Comparison of ENCODE assay signal across 7 cellular contexts in the genomic region with DNA sequence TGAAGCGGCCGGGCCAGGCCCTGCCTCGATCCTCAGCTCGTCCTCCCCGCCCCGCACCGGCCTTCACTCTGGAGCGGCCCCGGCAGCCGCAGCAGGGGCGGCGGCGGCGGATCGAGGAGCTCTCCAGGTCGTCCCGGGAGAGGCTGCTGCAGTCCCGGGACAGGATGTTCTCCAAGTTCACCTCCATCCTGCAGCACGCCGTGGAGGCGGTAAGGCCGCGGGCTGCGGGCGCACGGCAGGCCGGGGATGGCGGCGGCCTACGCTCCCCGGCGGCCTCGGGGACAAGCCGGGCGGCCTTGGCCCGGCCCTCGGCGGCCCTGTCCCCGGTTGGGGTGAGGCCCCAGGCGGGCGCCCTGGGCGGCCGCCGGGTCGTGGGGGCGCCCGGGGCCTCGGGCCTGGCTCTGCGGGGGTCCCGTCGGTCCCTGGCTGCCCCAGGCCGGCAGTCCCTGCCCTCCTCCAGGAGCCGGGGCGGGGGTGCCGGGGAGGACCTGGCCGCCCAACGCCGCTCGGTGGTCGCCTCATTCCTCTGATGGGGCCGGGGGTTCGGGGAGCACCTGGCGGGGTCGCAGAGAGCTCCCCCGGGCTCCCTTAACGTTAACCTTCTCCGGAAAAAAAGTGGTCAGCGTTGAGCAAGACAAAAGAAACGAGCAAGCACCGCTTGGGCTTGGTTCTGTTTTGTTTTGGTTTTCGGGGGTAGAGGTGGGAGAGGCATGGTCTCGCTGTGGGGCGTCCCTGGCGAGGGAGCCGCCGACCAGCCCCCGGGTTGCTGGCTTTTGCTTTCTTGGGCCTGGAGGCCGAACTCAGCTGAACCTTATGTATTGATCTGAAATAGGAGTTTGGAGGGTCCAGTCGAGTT. TPM values are rescaled to one million over a fixed set of nuclear protein-coding genes. Genes with fewer than 3 reads are reported as not detected.
DNase-seq lines count a peak whose midpoint lies in the region; ATAC-seq and TF ChIP-seq lines count a peak whose summit lies in the region.

No MANE protein-coding gene starts in this region.

- H4K5ac ChIP-seq in mesendoderm (ENCODE audit: low read length), result no peak overlapping the region

- no peaks in the 10 kb centered on the region for H3K79me1 ChIP-seq in mesendoderm (ENCODE audit: low read length)

- peaks cover 19% of the 10 kb centered on the region for H3K36me3 Mint-ChIP-seq in activated CD4-positive, alpha-beta T cell treated with anti-CD3 and anti-CD28 coated beads, Interleukin-2, amount 10 ng/mL, durations not matched to agents 7 days and 5 days (ENCODE audit: low read depth)
- H3K36me3 Mint-ChIP-seq in effector memory CD8-positive, alpha-beta T cell (ENCODE audit: insufficient read depth), result peaks cover 18% of the 10 kb centered on the region
- H3K36me3 Mint-ChIP-seq in stimulated activated naive B cell treated with anti-CD40 and anti-IgM and Interleukin-4, amounts not matched to agents 10 μg/mL and 1 μg/mL and 100 μg/mL, for 72 hours, result peaks cover 4 to 5% of the 10 kb centered on the region in 2 donors

- no peak for TF ChIP-seq CTCF in GM12865 (IDR thresholded peaks at IDR 0.05; ENCODE audit: insufficient read depth, low read depth, low read length, missing control alignments)

- POLR2A ChIA-PET in activated CD4-positive, alpha-beta T cell treated with anti-CD3 and anti-CD28 coated beads, Interleukin-2, amount 10 ng/mL, durations not matched to agents 7 days and 5 days (lab: Charles Lee), result interaction anchor here (0.5 kb wide), 1 partner anchor 19 kb away, joined by 5 read pairs; no protein-coding TSS in a partner anchor

- H3K27me3 Mint-ChIP-seq in activated CD4-positive, alpha-beta T cell treated with anti-CD3 and anti-CD28 coated beads, Interleukin-2, amount 10 ng/mL, durations not matched to agents 7 days and 5 days, result peaks cover 14% of the 10 kb centered on the region
- no peaks in the 10 kb centered on the region for H3K27me3 Mint-ChIP-seq in effector memory CD8-positive, alpha-beta T cell
- no peaks in the 10 kb centered on the region for H3K27me3 Mint-ChIP-seq in stimulated activated naive B cell treated with anti-CD40 and anti-IgM and Interleukin-4, amounts not matched to agents 10 μg/mL and 1 μg/mL and 100 μg/mL, for 72 hours

- H4K8ac ChIP-seq in mesendoderm (ENCODE audit: low read depth, low read length), result peak overlapping the region; percentile 56

- H3K4me3 Mint-ChIP-seq in activated CD4-positive, alpha-beta T cell treated with anti-CD3 and anti-CD28 coated beads, Interleukin-2, amount 10 ng/mL, durations not matched to agents 7 days and 5 days, result peak overlapping the region; percentile 96
- H3K4me3 Mint-ChIP-seq in effector memory CD8-positive, alpha-beta T cell, result peak overlapping the region; percentile 95 to 98
- peak overlapping the region; percentile 89 to 91 for H3K4me3 Mint-ChIP-seq in stimulated activated naive B cell treated with anti-CD40 and anti-IgM and Interleukin-4, amounts not matched to agents 10 μg/mL and 1 μg/mL and 100 μg/mL, for 72 hours

- peak overlapping the region; percentile 94 for H3K27ac Mint-ChIP-seq in activated CD4-positive, alpha-beta T cell treated with anti-CD3 and anti-CD28 coated beads, Interleukin-2, amount 10 ng/mL, durations not matched to agents 7 days and 5 days
- peak overlapping the region; percentile 96 to 99 for H3K27ac Mint-ChIP-seq in effector memory CD8-positive, alpha-beta T cell
- peak overlapping the region; percentile 96 for H3K27ac Mint-ChIP-seq in stimulated activated naive B cell treated with anti-CD40 and anti-IgM and Interleukin-4, amounts not matched to agents 10 μg/mL and 1 μg/mL and 100 μg/mL, for 72 hours

- H3K4me3 ChIP-seq in GM12865 (ENCODE audit: low read depth, low read length) (peak overlapping the region; percentile 76), mesendoderm (ENCODE audit: low read length) (peak overlapping the region; percentile 81)
- H3K4me3 ChIP-seq in Jurkat, Clone E6-1 (ENCODE audit: low read length), result peak overlapping the region; percentile 86

- no peaks in the 10 kb centered on the region for H3K4me1 ChIP-seq in mesendoderm (ENCODE audit: control insufficient read depth, low read depth, low read length)

- H3K18ac ChIP-seq in mesendoderm (ENCODE audit: low read length), result peak overlapping the region; percentile 98

- H3K9me3 Mint-ChIP-seq in activated CD4-positive, alpha-beta T cell treated with anti-CD3 and anti-CD28 coated beads, Interleukin-2, amount 10 ng/mL, durations not matched to agents 7 days and 5 days, result peaks cover 2% of the 10 kb centered on the region
- H3K9me3 Mint-ChIP-seq in effector memory CD8-positive, alpha-beta T cell, result no peaks in the 10 kb centered on the region
- no peaks in the 10 kb centered on the region for H3K9me3 Mint-ChIP-seq in stimulated activated naive B cell treated with anti-CD40 and anti-IgM and Interleukin-4, amounts not matched to agents 10 μg/mL and 1 μg/mL and 100 μg/mL, for 72 hours

- DNase-seq in GM12865 (ENCODE audit: low read depth), result peak; percentile 66
- DNase-seq in Jurkat, Clone E6-1 (ENCODE audit: low read depth, low spot score), result no peak
- peak; percentile 32 for DNase-seq in activated CD4-positive, alpha-beta T cell treated with anti-CD3 and anti-CD28 coated beads, Interleukin-2, amount 10 ng/mL, durations not matched to agents 7 days and 5 days
- DNase-seq in effector memory CD8-positive, alpha-beta T cell, result peak; percentile 23 to 47 (median 46)
- DNase-seq in mesendoderm, result peak; percentile 71
- peak; percentile 18 for DNase-seq in stimulated activated naive B cell treated with anti-CD40 and anti-IgM and Interleukin-4, amounts not matched to agents 10 μg/mL and 1 μg/mL and 100 μg/mL, for 72 hours

- H3K4me2 ChIP-seq in mesendoderm (ENCODE audit: low read length), result peak overlapping the region; percentile 89

- ATAC-seq in GM21723 (IDR thresholded peaks at IDR 0.05; ENCODE audit: unreplicated experiment), result peak; percentile 47
- peak; percentile 53 for ATAC-seq in effector memory CD8-positive, alpha-beta T cell (replicated peaks)
- peak; percentile 71 to 74 for ATAC-seq in stimulated activated naive B cell treated with anti-CD40 and anti-IgM and Interleukin-4, amounts not matched to agents 10 μg/mL and 1 μg/mL and 100 μg/mL, for 72 hours (replicated peaks)

- H3K56ac ChIP-seq in mesendoderm (ENCODE audit: low read length), result peak overlapping the region; percentile 95

- H3K4ac ChIP-seq in mesendoderm (ENCODE audit: low read depth, low read length), result peak overlapping the region; percentile 73

- H2BK120ac ChIP-seq in mesendoderm (ENCODE audit: low read depth, low read length), result no peak overlapping the region

- H3K9ac ChIP-seq in mesendoderm (ENCODE audit: low read length), result peak overlapping the region; percentile 94

- H3K27ac ChIP-seq in mesendoderm (ENCODE audit: low read depth, low read length), result peak overlapping the region; percentile 92

- peak overlapping the region; percentile 89 for H3K23ac ChIP-seq in mesendoderm (ENCODE audit: low read length)

- peaks cover 42% of the 10 kb centered on the region for H3K4me1 Mint-ChIP-seq in activated CD4-positive, alpha-beta T cell treated with anti-CD3 and anti-CD28 coated beads, Interleukin-2, amount 10 ng/mL, durations not matched to agents 7 days and 5 days
- H3K4me1 Mint-ChIP-seq in effector memory CD8-positive, alpha-beta T cell (ENCODE audit: low read depth in 2 of 2), result peaks cover 28 to 50% of the 10 kb centered on the region in 2 donors
- H3K4me1 Mint-ChIP-seq in stimulated activated naive B cell treated with anti-CD40 and anti-IgM and Interleukin-4, amounts not matched to agents 10 μg/mL and 1 μg/mL and 100 μg/mL, for 72 hours, result peaks cover 11 to 33% of the 10 kb centered on the region in 2 donors

- CTCF ChIA-PET in activated CD4-positive, alpha-beta T cell treated with anti-CD3 and anti-CD28 coated beads, Interleukin-2, amount 10 ng/mL, durations not matched to agents 7 days and 5 days (lab: Charles Lee), result interaction anchor here (0.7 to 3.2 kb wide), 18 partner anchors 7 to 321 kb away, joined by 3 to 36 read pairs (median 4); no protein-coding TSS in a partner anchor

- no peaks in the 10 kb centered on the region for H3K27me3 ChIP-seq in mesendoderm (ENCODE audit: insufficient read depth, low read length, poor library complexity)

- no peaks in the 10 kb centered on the region for H3K79me2 ChIP-seq in mesendoderm (ENCODE audit: control insufficient read depth, insufficient read depth, low read length)

- no peaks in the 10 kb centered on the region for H3K36me3 ChIP-seq in mesendoderm (ENCODE audit: control insufficient read depth, insufficient read depth, low read length)

- H2BK15ac ChIP-seq in mesendoderm (replicated peaks; ENCODE audit: low read depth), result no peak overlapping the region

- H2AK5ac ChIP-seq in mesendoderm (ENCODE audit: low read length), result no peak overlapping the region

- H2BK5ac ChIP-seq in mesendoderm (ENCODE audit: low read length), result no peak overlapping the region

- WGBS in mesendoderm (ENCODE audit: extremely low coverage, insufficient coverage, low lambda C conversion rate), result no CpG with 5 or more reads among the region's 79 CpGs

RNA-seq across cellular contexts. Expression of a gene that starts 0.6 kb away (rescaled TPM):
- polyA plus RNA-seq in Jurkat, Clone E6-1 (2012; ENCODE audit: insufficient read depth, insufficient read length), result 33.9 TPM
- 10 to 100 TPM; 23.3 to 34.2 TPM for total RNA-seq in activated CD4-positive, alpha-beta T cell treated with anti-CD3 and anti-CD28 coated beads, Interleukin-2, amount 10 ng/mL, durations not matched to agents 7 days and 5 days
- polyA plus RNA-seq in mesendoderm (2013, experiment 1 of 2), result 6.5 TPM
- 5.9 TPM for polyA plus RNA-seq in mesendoderm (2013, experiment 2 of 2)
